In genomic region chr2:64498438-64498837, GRCh38 we compare ENCODE assay signal across 3 cellular contexts.
TF ChIP-seq lines count a peak whose summit lies in the region.

No MANE protein-coding gene starts in this region.

TF ChIP-seq in HepG2, 621 proteins besides CTCF, POLR2A, EP300 and RAD21 (continues in another document):
- no peak for TF ChIP-seq PAF1 (CRISPR knock-in tag; IDR thresholded peaks at IDR 0.05)
- no peak for TF ChIP-seq U2AF1 (optimal IDR thresholded peaks at IDR 0.05; ENCODE audit: low read depth, low read length)
- peak; percentile 84 for TF ChIP-seq MAFF (IDR thresholded peaks at IDR 0.05; ENCODE audit: low read depth, low read length)
- TF ChIP-seq MAFK (conservative IDR thresholded peaks at IDR 0.05 in 1 of 2, IDR thresholded peaks at IDR 0.05 in 1 of 2; ENCODE audit: low read length in 2 of 2): peak; percentile 88 to 91
- no peak for TF ChIP-seq TRIM24 (CRISPR knock-in tag; IDR thresholded peaks at IDR 0.05)
- TF ChIP-seq ARID2 (CRISPR knock-in tag; IDR thresholded peaks at IDR 0.05; ENCODE audit: borderline replicate concordance): no peak
- no peak for TF ChIP-seq PITX1 (CRISPR knock-in tag; IDR thresholded peaks at IDR 0.05)
- TF ChIP-seq PRMT3 (CRISPR knock-in tag; IDR thresholded peaks at IDR 0.05; ENCODE audit: borderline replicate concordance, low read depth): no peak
- TF ChIP-seq RCOR2 (CRISPR knock-in tag; IDR thresholded peaks at IDR 0.05): no peak
- TF ChIP-seq ZNF614 (CRISPR knock-in tag; IDR thresholded peaks at IDR 0.05; ENCODE audit: borderline replicate concordance): no peak
- TF ChIP-seq PAXIP1 (CRISPR knock-in tag; conservative IDR thresholded peaks at IDR 0.05): no peak

TF ChIP-seq in IMR-90, 13 proteins besides CTCF, POLR2A, EP300 and RAD21:
- no peak for TF ChIP-seq USF2 (IDR thresholded peaks at IDR 0.05; ENCODE audit: low read depth, low read length)
- peak; percentile 65 for TF ChIP-seq MAFK (IDR thresholded peaks at IDR 0.05; ENCODE audit: low read depth, low read length)
- TF ChIP-seq MAZ (IDR thresholded peaks at IDR 0.05; ENCODE audit: borderline replicate concordance, low read depth, low read length): no peak

TF ChIP-seq in K562, 482 proteins besides CTCF, POLR2A, EP300 and RAD21:
- TF ChIP-seq HCFC1 (IDR thresholded peaks at IDR 0.05; ENCODE audit: low read depth, low read length) (no peak), C11orf30 (IDR thresholded peaks at IDR 0.05; ENCODE audit: low read depth) (peak; percentile 46; the same call in 1 of the 2 replicates), DLX4 (CRISPR knock-in tag; IDR thresholded peaks at IDR 0.05) (no peak), RB1 (IDR thresholded peaks at IDR 0.05; ENCODE audit: low read depth) (no peak), MAFK (IDR thresholded peaks at IDR 0.05; ENCODE audit: low read length) (no peak), MAFG (tag; conservative IDR thresholded peaks at IDR 0.05) (0 out of 2 replicates have a peak, but pooled peaks have one; percentile 17), CREBBP (IDR thresholded peaks at IDR 0.05; ENCODE audit: low read depth, low read length) (no peak), HNRNPUL1 (IDR thresholded peaks at IDR 0.05; ENCODE audit: low read length) (no peak), ZNF316 (IDR thresholded peaks at IDR 0.05) (peak; percentile 71), MTA2 (IDR thresholded peaks at IDR 0.05; ENCODE audit: low read depth) (no peak), GATAD2A (IDR thresholded peaks at IDR 0.05) (no peak), TRIM24 (IDR thresholded peaks at IDR 0.05) (no peak), CHAMP1 (IDR thresholded peaks at IDR 0.05) (no peak), ZNF561 (CRISPR knock-in tag; conservative IDR thresholded peaks at IDR 0.05) (no peak), ETV5 (CRISPR knock-in tag; IDR thresholded peaks at IDR 0.05; ENCODE audit: low read depth) (no peak), PHF20 (IDR thresholded peaks at IDR 0.05; ENCODE audit: partially characterized antibody) (no peak), ARID3B (CRISPR knock-in tag; IDR thresholded peaks at IDR 0.05; ENCODE audit: borderline replicate concordance) (no peak), ERF (CRISPR knock-in tag; IDR thresholded peaks at IDR 0.05) (no peak), FIP1L1 (IDR thresholded peaks at IDR 0.05; ENCODE audit: low read depth, low read length, poor library complexity, severe bottlenecking) (no peak), ZNF699 (CRISPR knock-in tag; IDR thresholded peaks at IDR 0.05; ENCODE audit: insufficient replicate concordance) (no peak), CHCHD3 (CRISPR knock-in tag; IDR thresholded peaks at IDR 0.05) (no peak), FOXA1 (IDR thresholded peaks at IDR 0.05; ENCODE audit: borderline replicate concordance) (no peak)
TF ChIP-seq in K562: peak in this region for 3.
